8 cellular contexts compared by ENCODE assay signal in genomic region chr10:128150045-128150493, GRCh38. TPM values are rescaled to one million over a fixed set of nuclear protein-coding genes. Genes with fewer than 3 reads are reported as not detected.
A peak's percentile ranks its signal among the peaks of the same experiment; 100 is the strongest.
DNase-seq lines count a peak whose midpoint lies in the region; ATAC-seq, FAIRE-seq and TF ChIP-seq lines count a peak whose summit lies in the region.

No MANE protein-coding gene starts in this region.

- FAIRE-seq in endothelial cell of umbilical vein (lab: Jason Lieb, UNC) = no peak

- no peak overlapping the region for H3K27ac ChIP-seq in A673 (ENCODE audit: low read depth, low read length, poor library complexity, severe bottlenecking)
- H3K27ac ChIP-seq in endothelial cell of umbilical vein (ENCODE audit: insufficient read depth, low read depth, low read length) = no peak overlapping the region

- no peaks in the 10 kb centered on the region for H3K79me2 ChIP-seq in endothelial cell of umbilical vein (ENCODE audit: control insufficient read depth, insufficient read depth, low read length)

- H3K9ac ChIP-seq in endothelial cell of umbilical vein (replicated peaks; ENCODE audit: extremely low read depth, insufficient read depth, low read length) = no peak overlapping the region

- dilution Hi-C loops in endothelial cell of umbilical vein (cut with MboI; ENCODE audit: extremely low pct_ligation_motif_present, low sequenced_read_pairs) = no loop called here

- peak; percentile 77 for ATAC-seq in GM18520 (IDR thresholded peaks at IDR 0.05; ENCODE audit: unreplicated experiment)
- peak; percentile 95 for ATAC-seq in HG03095 (IDR thresholded peaks at IDR 0.05; ENCODE audit: unreplicated experiment)

- intact Hi-C loops in A673 (cut with micrococcal nuclease; ENCODE audit: unreplicated experiment) (loop anchor here (2.0 kb wide), 1 partner anchor 71 kb away; no protein-coding TSS in a partner anchor), endothelial cell of umbilical vein (cut with micrococcal nuclease) (loop anchor here (1.0 to 5.0 kb wide), 7 partner anchors 24 to 435 kb away; partner anchors contain the start of genes MKI67 and PTPRE)

- BruUV-seq in A673 (replicated peaks; lab: Mats Ljungman, UMichigan) (no TSS peak), endothelial cell of umbilical vein (replicated peaks; lab: Mats Ljungman, UMichigan) (no TSS peak)

- peak overlapping the region; percentile 45 for H3K4me2 ChIP-seq in endothelial cell of umbilical vein (ENCODE audit: insufficient read depth, low read length)

- H2AFZ ChIP-seq in endothelial cell of umbilical vein (ENCODE audit: low read depth, low read length) = peak overlapping the region; percentile 84

- DNase-seq in A673 (ENCODE audit: low spot score) (peak; percentile 86), NCI-H526 (lab: John Stamatoyannopoulos, UW) (peak; percentile 45 to 86), endothelial cell of umbilical vein (ENCODE audit: low read depth, low spot score) (peak; percentile 61)
- peak; percentile 47 to 53 for DNase-seq in activated CD8-positive, alpha-beta memory T cell treated with anti-CD3 and anti-CD28 coated beads for 4 hours (ENCODE audit: low read depth in 2 of 2)
- peak; percentile 58 to 65 for DNase-seq in stimulated activated CD8-positive, alpha-beta memory T cell treated with anti-CD3 and anti-CD28 coated beads, Interleukin-2, amount 100 ng/mL, for 48 hours (ENCODE audit: low read depth in 2 of 2)

- H3K9me3 ChIP-seq in A673 (ENCODE audit: low read depth, low read length, poor library complexity, severe bottlenecking) (no peaks in the 10 kb centered on the region), endothelial cell of umbilical vein (replicated peaks; ENCODE audit: control insufficient read depth, insufficient read depth, low read length) (no peaks in the 10 kb centered on the region), mononuclear cell (ENCODE audit: low read depth, low read length) (no peaks in the 10 kb centered on the region)

- CTCF ChIA-PET in A673 (lab: Charles Lee) = interaction anchor here (1.0 kb wide), 1 partner anchor 72 kb away, joined by 5 read pairs; no protein-coding TSS in a partner anchor
- CTCF ChIA-PET in endothelial cell of umbilical vein (lab: Charles Lee) = interaction anchor here (0.9 to 5.1 kb wide), 6 partner anchors 69 to 434 kb away, joined by 3 to 38 read pairs (median 7); partner anchors contain the start of gene PTPRE

- TF ChIP-seq CTCF in A673 (conservative IDR thresholded peaks at IDR 0.05; ENCODE audit: low read depth, low read length) (peak; percentile 83), endothelial cell of umbilical vein (IDR thresholded peaks at IDR 0.05; ENCODE audit: extremely low read depth in 1 of 2, insufficient read depth in 1 of 2, low read depth in 1 of 2, low read length in 2 of 2) (peak; percentile 93 to 97)

- H3K36me3 ChIP-seq in A673 (ENCODE audit: insufficient read depth, low read length, poor library complexity, severe bottlenecking) = no peaks in the 10 kb centered on the region
- no peaks in the 10 kb centered on the region for H3K36me3 ChIP-seq in endothelial cell of umbilical vein (ENCODE audit: control insufficient read depth in 2 of 2, extremely low read depth in 1 of 2, insufficient read depth in 2 of 2, low read length in 2 of 2)

- H3K4me1 ChIP-seq in A673 (ENCODE audit: insufficient read depth, low read length, poor library complexity, severe bottlenecking) (peaks cover 10% of the 10 kb centered on the region), endothelial cell of umbilical vein (ENCODE audit: control insufficient read depth, extremely low read depth, insufficient read depth, low read length) (no peaks in the 10 kb centered on the region), mononuclear cell (ENCODE audit: insufficient read depth, low read length) (peaks cover 17% of the 10 kb centered on the region)

- no peaks in the 10 kb centered on the region for H3K9me1 ChIP-seq in endothelial cell of umbilical vein (replicated peaks; ENCODE audit: control insufficient read depth, extremely low read depth, insufficient read depth, low read length)

- TF ChIP-seq POLR2A in endothelial cell of umbilical vein (IDR thresholded peaks at IDR 0.05; ENCODE audit: low read depth, low read length) = no peak

- POLR2A ChIA-PET in A673 (lab: Charles Lee; ENCODE audit: low non-redundant PET) (interaction anchor here (0.7 kb wide), 1 partner anchor 435 kb away, joined by 3 read pairs; no protein-coding TSS in a partner anchor), endothelial cell of umbilical vein (lab: Charles Lee) (no interaction called here)

- H3K4me3 ChIP-seq in A673 (ENCODE audit: low read depth, low read length, poor library complexity, severe bottlenecking) (peak overlapping the region; percentile 45), endothelial cell of umbilical vein (replicated peaks in 1 of 3; ENCODE audit: insufficient read depth in 1 of 3, low read depth in 1 of 3, low read length in 3 of 3) (peak overlapping the region in 2 of 3 experiments; percentile 47 to 60), mononuclear cell (ENCODE audit: low read length) (peak overlapping the region; percentile 50)

- H3K27me3 ChIP-seq in A673 (replicated peaks; ENCODE audit: insufficient read depth, low read depth, low read length, poor library complexity) = no peaks in the 10 kb centered on the region
- peaks cover 6 to 15% of the 10 kb centered on the region in 2 experiments for H3K27me3 ChIP-seq in endothelial cell of umbilical vein (ENCODE audit: control insufficient read depth in 2 of 2, insufficient read depth in 2 of 2, low read length in 2 of 2)
- H3K27me3 ChIP-seq in mononuclear cell (ENCODE audit: insufficient read depth, low read length) = no peaks in the 10 kb centered on the region

- no peaks in the 10 kb centered on the region for H4K20me1 ChIP-seq in endothelial cell of umbilical vein (replicated peaks; ENCODE audit: control insufficient read depth, extremely low read depth, insufficient read depth, low read length)

TF ChIP-seq in endothelial cell of umbilical vein, 7 proteins besides CTCF, POLR2A, EP300 and RAD21:
- TF ChIP-seq JUN (IDR thresholded peaks at IDR 0.05; ENCODE audit: borderline replicate concordance, insufficient read depth, insufficient read length, low read depth) = no peak
- TF ChIP-seq POLR2AphosphoS5 (IDR thresholded peaks at IDR 0.05; ENCODE audit: insufficient read depth, low read depth, low read length) = peak; percentile 25

RNA-seq across cellular contexts. Expression of gene MKI67, which starts 23.8 kb away (rescaled TPM):
- total RNA-seq in A673 (2021) (242 and 249 TPM in 2 replicates), endothelial cell of umbilical vein (101 and 125 TPM in 2 replicates), mononuclear cell (1.8 TPM)
- polyA plus RNA-seq in endothelial cell of umbilical vein = 12.8 and 16.2 TPM in 2 replicates
- 27.8 and 31.1 TPM in 2 replicates for polyA plus RNA-seq in endothelial cell of umbilical vein (2011; cell fraction: cytosol; rRNA removed)
- polyA plus RNA-seq in endothelial cell of umbilical vein (2011; cell fraction: nucleus; rRNA removed) = 50.6 and 62.0 TPM in 2 replicates
- 23.9 and 62.4 TPM in 2 replicates for polyA plus RNA-seq in endothelial cell of umbilical vein (2012)
- 20.7 and 23.3 TPM in 2 replicates for polyA minus RNA-seq in endothelial cell of umbilical vein
- 82.4 TPM for polyA minus RNA-seq in endothelial cell of umbilical vein (2011; cell fraction: cytosol; rRNA and poly(A)+ RNA removed)
- 30.8 and 46.4 TPM in 2 replicates for polyA minus RNA-seq in endothelial cell of umbilical vein (2011; cell fraction: nucleus; rRNA and poly(A)+ RNA removed)

Comparison
In these comparisons a context has a peak if more than half of its experiments do, and no peak if none do; other contexts are left out.
1. RNA of gene MKI67, which starts 23.8 kb away (total RNA-seq): 242 to 249 TPM in A673 and 101 to 125 TPM in endothelial cell of umbilical vein; 1.8 TPM in mononuclear cell (single experiment); every median in the first group is over 10 times any median in the second.
2. Peak in every context shown above with its lines, with median percentiles within 50 percentile points of each other: DNase-seq and H3K4me3 ChIP-seq.